ENCODE assay signal across 1 cellular context in genomic region chr10:131900350-131901152, GRCh38.
TF ChIP-seq lines count a peak whose summit lies in the region.

Gene PPP2R2D, plus strand, starts transcription at chr10:131901008. Its CDS starts 141 bp downstream, at chr10:131901149.

TF ChIP-seq in HepG2, 621 proteins besides CTCF, POLR2A, EP300 and RAD21 (continued from another document):
- peak; percentile 76 for TF ChIP-seq ZNF687 (CRISPR knock-in tag; IDR thresholded peaks at IDR 0.05)
- TF ChIP-seq ZBTB42 (CRISPR knock-in tag; IDR thresholded peaks at IDR 0.05), result no peak
- TF ChIP-seq ZBTB14 (CRISPR knock-in tag; IDR thresholded peaks at IDR 0.05), result 0 out of 2 replicates have a peak, but pooled peaks have one; percentile 38
- TF ChIP-seq ZNF430 (CRISPR knock-in tag; IDR thresholded peaks at IDR 0.05), result peak; percentile 54; the same call in 1 of the 2 replicates
- peak; percentile 73 for TF ChIP-seq RBM39 (IDR thresholded peaks at IDR 0.05; ENCODE audit: low read depth, low read length, poor library complexity, severe bottlenecking)
- no peak for TF ChIP-seq TCF12 (IDR thresholded peaks at IDR 0.05)
- TF ChIP-seq TCF12 (CRISPR knock-in tag; IDR thresholded peaks at IDR 0.05), result no peak
- peak; percentile 66 for TF ChIP-seq THAP11 (CRISPR knock-in tag; IDR thresholded peaks at IDR 0.05)
- no peak for TF ChIP-seq GFI1 (CRISPR knock-in tag; IDR thresholded peaks at IDR 0.05; ENCODE audit: borderline replicate concordance)
- TF ChIP-seq SRF (IDR thresholded peaks at IDR 0.05; ENCODE audit: low read depth, low read length), result 0 out of 2 replicates have a peak, but pooled peaks have one; percentile 7
- peak; percentile 78; the same call in 1 of the 2 replicates for TF ChIP-seq IRF9 (CRISPR knock-in tag; IDR thresholded peaks at IDR 0.05; ENCODE audit: borderline replicate concordance)
- TF ChIP-seq CBFB (CRISPR knock-in tag; IDR thresholded peaks at IDR 0.05), result no peak
- TF ChIP-seq ZNF510 (CRISPR knock-in tag; IDR thresholded peaks at IDR 0.05; ENCODE audit: low read depth), result 0 out of 2 replicates have a peak, but pooled peaks have one; percentile 31
- peak; percentile 69; the same call in 1 of the 2 replicates for TF ChIP-seq ZFP90 (CRISPR knock-in tag; IDR thresholded peaks at IDR 0.05; ENCODE audit: borderline replicate concordance)
